In genomic region chr20:44743916-44744655, GRCh38 we compare ENCODE assay signal across 1 cellular context.
TF ChIP-seq lines count a peak whose summit lies in the region.

No MANE protein-coding gene starts in this region.

TF ChIP-seq in H1, 55 proteins besides CTCF, POLR2A, EP300 and RAD21:
- no peak for TF ChIP-seq CREB1 (IDR thresholded peaks at IDR 0.05)
